8 cellular contexts compared by ENCODE assay signal in the genomic region with DNA sequence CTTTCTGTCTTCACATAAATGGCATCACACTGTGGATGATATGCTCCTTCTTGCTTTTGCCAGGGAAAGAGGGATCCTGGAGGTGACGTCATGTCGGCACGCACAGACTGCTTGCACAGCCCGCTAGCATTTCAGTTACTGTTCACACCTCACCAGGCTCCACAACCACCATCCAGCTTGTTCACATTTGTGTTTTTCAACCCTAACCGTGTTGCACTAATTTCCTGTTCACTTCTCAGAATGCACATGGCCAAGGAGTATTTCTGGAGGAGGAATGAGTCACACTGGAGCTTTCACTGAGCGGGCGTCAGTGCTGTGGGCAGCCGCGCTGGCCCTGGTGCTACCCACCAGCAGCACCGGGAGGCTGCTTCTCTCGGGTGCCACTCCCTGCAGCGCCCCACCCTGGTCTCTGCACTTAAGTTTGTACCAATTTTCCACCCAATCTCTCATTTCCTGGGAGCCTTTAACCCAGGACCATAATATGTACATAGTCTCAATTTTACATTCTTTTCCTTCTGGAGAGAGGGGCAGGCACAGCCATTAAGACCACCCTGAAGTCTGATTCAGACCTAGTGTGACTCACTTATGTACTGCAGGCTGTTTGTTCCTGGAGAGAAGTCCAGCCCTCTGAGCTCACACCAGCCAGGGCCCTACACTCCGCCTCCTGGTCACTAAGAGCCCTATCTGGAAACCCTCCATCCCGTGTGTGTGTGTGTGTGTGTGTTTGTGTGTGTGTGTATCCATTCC.
DNase-seq lines count a peak whose midpoint lies in the region; ATAC-seq, FAIRE-seq and TF ChIP-seq lines count a peak whose summit lies in the region.

No MANE protein-coding gene starts in this region.

- H3K36me3 ChIP-seq in small intestine (ENCODE audit: control insufficient read depth in 2 of 2, insufficient read depth in 2 of 2, low read length in 2 of 2): peaks cover 0 to 8% of the 10 kb centered on the region in 2 donors

- POLR2A ChIA-PET in RWPE1 (lab: Yijun Ruan, JAX; ENCODE audit: low non-redundant PET): no interaction called here

- H3K27ac Mint-ChIP-seq in activated naive CD4-positive, alpha-beta T cell treated with anti-CD3 and anti-CD28 coated beads for 36 hours: peak overlapping the region; percentile 92

- H3K27ac ChIP-seq in RWPE1: peak overlapping the region; percentile 91
- H3K27ac ChIP-seq in small intestine (ENCODE audit: low read depth in 1 of 2, low read length in 1 of 2): peak overlapping the region; percentile 18 to 86

- H3K4me1 Mint-ChIP-seq in activated naive CD4-positive, alpha-beta T cell treated with anti-CD3 and anti-CD28 coated beads for 36 hours (ENCODE audit: low read depth): peaks cover 99% of the 10 kb centered on the region

- H3K27me3 Mint-ChIP-seq in activated naive CD4-positive, alpha-beta T cell treated with anti-CD3 and anti-CD28 coated beads for 36 hours (ENCODE audit: low read depth): no peaks in the 10 kb centered on the region

- peaks cover 6 to 15% of the 10 kb centered on the region in 2 donors for H3K4me1 ChIP-seq in small intestine (ENCODE audit: control insufficient read depth in 2 of 2, insufficient read depth in 1 of 2, low read depth in 1 of 2, low read length in 1 of 2)

- no peaks in the 10 kb centered on the region for H3K9me3 ChIP-seq in small intestine (ENCODE audit: control insufficient read depth, low read depth)

- no peak for FAIRE-seq in small intestine (lab: Jason Lieb, UNC)

- intact Hi-C loops in activated naive CD4-positive, alpha-beta T cell treated with anti-CD3 and anti-CD28 coated beads for 36 hours (cut with micrococcal nuclease): loop anchor here (1.0 to 10.0 kb wide), 5 partner anchors 13 to 693 kb away; no protein-coding TSS in a partner anchor
- intact Hi-C loops in left ventricle myocardium superior (cut with micrococcal nuclease): no loop called here

- ATAC-seq in HG02759 (IDR thresholded peaks at IDR 0.05; ENCODE audit: unreplicated experiment) (peak; percentile 36), left ventricle myocardium superior (peak; percentile 71)

- TF ChIP-seq CTCF in RWPE1 (conservative IDR thresholded peaks at IDR 0.05; ENCODE audit: low read depth): no peak; the same call in 1 of the 2 replicates

- DNase-seq in Daoy (ENCODE audit: low read depth) (peak; percentile 90), RWPE1 (ENCODE audit: low spot score) (peak; percentile 63), left ventricle myocardium superior (peak; percentile 77), small intestine (peak; percentile 59), NCI-H2171 treated with DMSO at 0.1 percent for 48 hours (lab: John Stamatoyannopoulos, UW) (no peak), NAMALWA (ENCODE audit: low spot score) (no peak)
- peak; percentile 77 for DNase-seq in activated naive CD4-positive, alpha-beta T cell treated with anti-CD3 and anti-CD28 coated beads for 36 hours

- H3K36me3 Mint-ChIP-seq in activated naive CD4-positive, alpha-beta T cell treated with anti-CD3 and anti-CD28 coated beads for 36 hours (ENCODE audit: low read depth): peaks cover 43% of the 10 kb centered on the region

- H3K4me3 Mint-ChIP-seq in activated naive CD4-positive, alpha-beta T cell treated with anti-CD3 and anti-CD28 coated beads for 36 hours: peak overlapping the region; percentile 17

- no peak overlapping the region for H3K4me3 ChIP-seq in small intestine (ENCODE audit: low read depth in 1 of 2, low read length in 2 of 2)

- 41 to 59% (median 55%) methylated on average over 14 of the region's 14 CpGs for WGBS in small intestine, 3 donors

- CTCF ChIA-PET in RWPE1 (lab: Yijun Ruan, JAX): interaction anchor here (0.7 kb wide), 2 partner anchors 22 to 64 kb away, joined by 3 read pairs; no protein-coding TSS in a partner anchor
- CTCF ChIA-PET in activated naive CD4-positive, alpha-beta T cell treated with anti-CD3 and anti-CD28 coated beads for 36 hours (lab: Charles Lee): interaction anchor here (0.5 to 2.9 kb wide), 11 partner anchors 10 to 181 kb away, joined by 3 to 11 read pairs (median 4); a partner anchor contains a TSS

- peaks cover 1% of the 10 kb centered on the region for H3K9me3 Mint-ChIP-seq in activated naive CD4-positive, alpha-beta T cell treated with anti-CD3 and anti-CD28 coated beads for 36 hours

- H3K27me3 ChIP-seq in small intestine (ENCODE audit: control insufficient read depth in 2 of 2, insufficient read depth in 2 of 2, low read length in 2 of 2): no peaks in the 10 kb centered on the region

Comparison
In these comparisons a context has a peak if more than half of its experiments do, and no peak if none do; other contexts are left out.
1. DNase-seq: peak in Daoy (single experiment), RWPE1 (single experiment), activated naive CD4-positive, alpha-beta T cell treated with anti-CD3 and anti-CD28 coated beads for 36 hours (single experiment), left ventricle myocardium superior (single experiment) and small intestine (single experiment); none in NCI-H2171 treated with DMSO at 0.1 percent for 48 hours (single experiment) and NAMALWA (single experiment).